ENCODE assay signal across 8 cellular contexts in genomic region chr2:231396058-231396821, GRCh38. TPM values are rescaled to one million over a fixed set of nuclear protein-coding genes. Genes with fewer than 3 reads are reported as not detected.
DNase-seq lines count a peak whose midpoint lies in the region; ATAC-seq and TF ChIP-seq lines count a peak whose summit lies in the region.

No MANE protein-coding gene starts in this region.

- intact Hi-C loops in right lobe of liver (cut with DNase I): no loop called here

- TF ChIP-seq EP300 in SK-N-SH (IDR thresholded peaks at IDR 0.05; ENCODE audit: borderline replicate concordance in 1 of 2, low read depth in 1 of 2, low read length in 1 of 2): no peak

- no peak for TF ChIP-seq POLR2A in right lobe of liver (IDR thresholded peaks at IDR 0.05)

- peak; percentile 40 for DNase-seq in SK-N-SH
- DNase-seq in brain microvascular endothelial cell: no peak
- no peak for DNase-seq in right lobe of liver
- DNase-seq in thoracic aorta (ENCODE audit: low spot score): no peak
- no peak for DNase-seq in activated gamma-delta T cell (lab: John Stamatoyannopoulos, UW)
- no peak for DNase-seq in mucosa of gallbladder (ENCODE audit: low spot score)
- DNase-seq in OCI-M2 (lab: John Stamatoyannopoulos, UW; ENCODE audit: unreplicated experiment): no peak

- H3K27me3 ChIP-seq in SK-N-SH (ENCODE audit: insufficient read depth) (no peaks in the 10 kb centered on the region), brain microvascular endothelial cell (replicated peaks) (peaks cover 15% of the 10 kb centered on the region), right lobe of liver (no peaks in the 10 kb centered on the region), thoracic aorta (replicated peaks; ENCODE audit: insufficient read depth) (no peaks in the 10 kb centered on the region)

- no peaks in the 10 kb centered on the region for H3K36me3 ChIP-seq in SK-N-SH (replicated peaks in 1 of 2; ENCODE audit: control insufficient read depth in 1 of 2, insufficient read depth in 2 of 2, low read length in 1 of 2)
- no peaks in the 10 kb centered on the region for H3K36me3 ChIP-seq in brain microvascular endothelial cell (replicated peaks)
- no peaks in the 10 kb centered on the region for H3K36me3 ChIP-seq in right lobe of liver
- H3K36me3 ChIP-seq in thoracic aorta: peaks cover 10% of the 10 kb centered on the region

- no peak overlapping the region for H3K9ac ChIP-seq in SK-N-SH

- H3F3A ChIP-seq in SK-N-SH (replicated peaks; ENCODE audit: insufficient read depth): no peaks in the 10 kb centered on the region

- WGBS in SK-N-SH (ENCODE audit: low lambda C conversion rate): 57% methylated on average over 8 of the region's 41 CpGs
- WGBS in right lobe of liver (ENCODE audit: insufficient coverage, low coverage, low lambda C conversion rate, missing lambda C conversion rate): 0% methylated on average over 7 of the region's 41 CpGs

- H3K27ac ChIP-seq in SK-N-SH (ENCODE audit: low read depth in 2 of 2, low read length in 1 of 2) (no peak overlapping the region), brain microvascular endothelial cell (no peak overlapping the region), right lobe of liver (no peak overlapping the region), thoracic aorta (peak overlapping the region; percentile 43 to 81)

- H2AFZ ChIP-seq in SK-N-SH (ENCODE audit: low read depth): no peak overlapping the region

- peak overlapping the region in 1 of 2 experiments; percentile 30; a peak in 1 of 4 replicates for H3K4me3 ChIP-seq in SK-N-SH (ENCODE audit: low read depth in 2 of 2, low read length in 1 of 2)
- peak overlapping the region; percentile 9 for H3K4me3 ChIP-seq in brain microvascular endothelial cell (ENCODE audit: low read depth, low read length)
- peak overlapping the region; percentile 25 to 41 (median 26) for H3K4me3 ChIP-seq in right lobe of liver
- peak overlapping the region; percentile 73 for H3K4me3 ChIP-seq in thoracic aorta

- H3K9me2 ChIP-seq in SK-N-SH: no peaks in the 10 kb centered on the region

- in situ Hi-C loops in brain microvascular endothelial cell (cut with HindIII; ENCODE audit: low pct_ligation_motif_present, low sequenced_read_pairs): no loop called here

- no peak for TF ChIP-seq RAD21 in SK-N-SH (IDR thresholded peaks at IDR 0.05; ENCODE audit: low read length)

- POLR2A ChIA-PET in SK-N-SH (lab: Yijun Ruan, JAX): interaction anchor here (1.0 to 1.1 kb wide), 2 partner anchors 68 kb away, joined by 3 read pairs; partner anchors contain the start of gene NCL

- H3K4me1 ChIP-seq in SK-N-SH (ENCODE audit: control insufficient read depth in 1 of 2, insufficient read depth in 2 of 2, low read depth in 1 of 2, low read length in 1 of 2) (peaks cover 0 to 35% of the 10 kb centered on the region in 2 experiments; a peak in 1 of 4 replicates), right lobe of liver (peaks cover 0 to 6% (median 0%) of the 10 kb centered on the region in 4 donors), thoracic aorta (ENCODE audit: control insufficient read depth in 1 of 2, low read depth in 2 of 2) (peaks cover 24 to 64% of the 10 kb centered on the region in 2 donors)

- H3K79me2 ChIP-seq in SK-N-SH (ENCODE audit: insufficient read depth): no peaks in the 10 kb centered on the region

- no peaks in the 10 kb centered on the region for H3K9me3 ChIP-seq in SK-N-SH
- H3K9me3 ChIP-seq in right lobe of liver: no peaks in the 10 kb centered on the region
- H3K9me3 ChIP-seq in thoracic aorta: no peaks in the 10 kb centered on the region

- CTCF ChIA-PET in SK-N-SH (lab: Yijun Ruan, JAX): interaction anchor here (0.7 to 5.4 kb wide), 8 partner anchors 9 to 169 kb away, joined by 3 to 54 read pairs (median 4); no protein-coding TSS in a partner anchor

- TF ChIP-seq CTCF in SK-N-SH (IDR thresholded peaks at IDR 0.05) (no peak), brain microvascular endothelial cell (IDR thresholded peaks at IDR 0.05; ENCODE audit: low read depth, low read length, missing control alignments) (no peak), right lobe of liver (IDR thresholded peaks at IDR 0.05) (no peak), thoracic aorta (IDR thresholded peaks at IDR 0.05) (no peak)

- ATAC-seq in SK-N-SH treated with all-trans-retinoic acid at 6 μM for 48 hours: no peak
- no peak for ATAC-seq in right lobe of liver
- no peak for ATAC-seq in thoracic aorta (ENCODE audit: insufficient number of reproducible peaks, low FRiP score, low read depth)

- no peak overlapping the region for H3K4me2 ChIP-seq in SK-N-SH

- no peaks in the 10 kb centered on the region for H4K20me1 ChIP-seq in SK-N-SH (ENCODE audit: insufficient read depth)

TF ChIP-seq in SK-N-SH, 30 proteins besides CTCF, POLR2A, EP300 and RAD21:
- TF ChIP-seq FOSL2 (IDR thresholded peaks at IDR 0.05; ENCODE audit: borderline replicate concordance, low read depth) (no peak), SIN3A (IDR thresholded peaks at IDR 0.05; ENCODE audit: borderline replicate concordance, low read depth, low read length) (no peak), TCF12 (IDR thresholded peaks at IDR 0.05) (no peak), EZH2phosphoT487 (IDR thresholded peaks at IDR 0.05; ENCODE audit: borderline replicate concordance, low read depth) (no peak), REST (IDR thresholded peaks at IDR 0.05; ENCODE audit: low read depth, low read length) (no peak), POLR2AphosphoS5 (IDR thresholded peaks at IDR 0.05; ENCODE audit: low read depth, low read length) (no peak), SMC3 (IDR thresholded peaks at IDR 0.05; ENCODE audit: low read depth, low read length) (no peak)

TF ChIP-seq in SK-N-SH treated with all-trans-retinoic acid at 6 μM for 48 hours, 23 proteins besides CTCF, POLR2A, EP300 and RAD21:
- TF ChIP-seq ZNF565 (CRISPR knock-in tag; conservative IDR thresholded peaks at IDR 0.05; ENCODE audit: low read depth) (no peak), ARNTL (CRISPR knock-in tag; IDR thresholded peaks at IDR 0.05; ENCODE audit: borderline replicate concordance, low read depth) (no peak), POU6F1 (CRISPR knock-in tag; IDR thresholded peaks at IDR 0.05; ENCODE audit: borderline replicate concordance, low read depth) (no peak), CSDC2 (CRISPR knock-in tag; IDR thresholded peaks at IDR 0.05) (no peak), ISL1 (CRISPR knock-in tag; IDR thresholded peaks at IDR 0.05) (no peak)

RNA-seq across cellular contexts. Expression of gene B3GNT7, which starts 0.7 kb away (rescaled TPM):
- 0.05 and 0.12 TPM in 2 replicates for polyA plus RNA-seq in SK-N-SH (2012; rRNA removed)
- 0.04 TPM in 2 replicates for polyA plus RNA-seq in SK-N-SH (2012; cell fraction: cytosol; rRNA removed)
- 0.19 and 0.30 TPM in 2 replicates for polyA plus RNA-seq in SK-N-SH (2012; cell fraction: nucleus; rRNA removed)
- 1 to 10 TPM in 3 of 6 experiments, under 1 TPM in 3; 0.73 to 5.3 (median 0.96) TPM for total RNA-seq in right lobe of liver
- total RNA-seq in thoracic aorta: 10 to 100 TPM; 11.4 to 17.5 TPM
- total RNA-seq in mucosa of gallbladder: 281 TPM

Comparison
In these comparisons a context has a peak if more than half of its experiments do, and no peak if none do; other contexts are left out.
1. H3K27ac ChIP-seq: peak in thoracic aorta (2 of 2); none in SK-N-SH (0 of 2), brain microvascular endothelial cell (single experiment) and right lobe of liver (0 of 3).
2. RNA of gene B3GNT7, which starts 0.7 kb away (total RNA-seq): 281 TPM in mucosa of gallbladder (single experiment); 11.4 to 17.5 TPM in thoracic aorta and 0.73 to 5.3 TPM in right lobe of liver; every median in the first group is over 10 times any median in the second.